1 cellular context compared by ENCODE assay signal in genomic region chrX:53683556-53684414, GRCh38.
A peak's percentile ranks its signal among the peaks of the same experiment; 100 is the strongest.
TF ChIP-seq lines count a peak whose summit lies in the region.

No MANE protein-coding gene starts in this region.

TF ChIP-seq in K562, 482 proteins besides CTCF, POLR2A, EP300 and RAD21 (continued from another document and continues in another):
- TF ChIP-seq RERE (CRISPR knock-in tag; IDR thresholded peaks at IDR 0.05; ENCODE audit: borderline replicate concordance) (no peak), ZNF277 (CRISPR knock-in tag; IDR thresholded peaks at IDR 0.05; ENCODE audit: borderline replicate concordance) (no peak), ZNF263 (CRISPR knock-in tag; IDR thresholded peaks at IDR 0.05; ENCODE audit: borderline replicate concordance) (peak; percentile 52; the same call in 1 of the 2 replicates), ZNF239 (CRISPR knock-in tag; IDR thresholded peaks at IDR 0.05) (no peak), OTX1 (CRISPR knock-in tag; IDR thresholded peaks at IDR 0.05) (no peak), DLX4 (CRISPR knock-in tag; IDR thresholded peaks at IDR 0.05) (no peak), MYC (IDR thresholded peaks at IDR 0.05; ENCODE audit: low read depth, low read length) (peak; percentile 63), MYC (CRISPR knock-in tag; IDR thresholded peaks at IDR 0.05; ENCODE audit: borderline replicate concordance, low read depth) (peak; percentile 57; the same call in 1 of the 2 replicates), ZNF639 (CRISPR knock-in tag; conservative IDR thresholded peaks at IDR 0.05 in 1 of 2, IDR thresholded peaks at IDR 0.05 in 1 of 2) (no peak), RBM25 (IDR thresholded peaks at IDR 0.05; ENCODE audit: low read depth, low read length, severe bottlenecking) (peak; percentile 87), ZFPM2 (CRISPR knock-in tag; IDR thresholded peaks at IDR 0.05) (no peak), MAFG (tag; conservative IDR thresholded peaks at IDR 0.05) (no peak), NFRKB (IDR thresholded peaks at IDR 0.05; ENCODE audit: low read depth) (peak; percentile 73), SMARCE1 (IDR thresholded peaks at IDR 0.05) (no peak), NFIX (CRISPR knock-in tag; IDR thresholded peaks at IDR 0.05; ENCODE audit: low read depth) (no peak), KHSRP (IDR thresholded peaks at IDR 0.05) (no peak), CBX8 (IDR thresholded peaks at IDR 0.05; ENCODE audit: borderline replicate concordance, extremely low read depth, low read depth, low read length, poor library complexity, severe bottlenecking) (no peak), TSHZ1 (CRISPR knock-in tag; IDR thresholded peaks at IDR 0.05) (no peak), BRCA1 (IDR thresholded peaks at IDR 0.05) (no peak), BRCA1 (CRISPR knock-in tag; IDR thresholded peaks at IDR 0.05) (no peak), ZNF124 (CRISPR knock-in tag; IDR thresholded peaks at IDR 0.05) (no peak), ZNF324 (CRISPR knock-in tag; IDR thresholded peaks at IDR 0.05) (no peak), HDAC2 (IDR thresholded peaks at IDR 0.05) (no peak), TEAD1 (CRISPR knock-in tag; IDR thresholded peaks at IDR 0.05) (no peak), POLR3G (IDR thresholded peaks at IDR 0.05; ENCODE audit: extremely low read depth, insufficient read length, insufficient replicate concordance) (no peak), ZNF23 (CRISPR knock-in tag; IDR thresholded peaks at IDR 0.05) (no peak), CUX1 (CRISPR knock-in tag; IDR thresholded peaks at IDR 0.05) (no peak), AFF4 (CRISPR knock-in tag; IDR thresholded peaks at IDR 0.05) (peak; percentile 19; the same call in 1 of the 2 replicates), ZNF584 (CRISPR knock-in tag; IDR thresholded peaks at IDR 0.05; ENCODE audit: low read depth) (no peak), XRCC5 (IDR thresholded peaks at IDR 0.05; ENCODE audit: low read depth, low read length) (no peak), ETS2 (tag; IDR thresholded peaks at IDR 0.05; ENCODE audit: borderline replicate concordance, poor library complexity, severe bottlenecking) (no peak), CGGBP1 (CRISPR knock-in tag; IDR thresholded peaks at IDR 0.05) (no peak)
